Comparison of ENCODE assay signal across 8 cellular contexts in genomic region chrX:24371391-24371972, GRCh38. TPM values are rescaled to one million over a fixed set of nuclear protein-coding genes. Genes with fewer than 3 reads are reported as not detected.
DNase-seq lines count a peak whose midpoint lies in the region; ATAC-seq and TF ChIP-seq lines count a peak whose summit lies in the region.

No MANE protein-coding gene starts in this region.

- H2BK15ac ChIP-seq in mesenchymal stem cell (ENCODE audit: low read depth, poor library complexity, severe bottlenecking): no peak overlapping the region

- H2BK120ac ChIP-seq in mesenchymal stem cell (ENCODE audit: low read depth, low read length): no peak overlapping the region

- no peak overlapping the region for H3K4ac ChIP-seq in mesenchymal stem cell (ENCODE audit: low read depth in 1 of 2, low read length in 2 of 2)

- H3K27ac ChIP-seq in dorsolateral prefrontal cortex (no peak overlapping the region), mesenchymal stem cell (ENCODE audit: low read length, poor library complexity, severe bottlenecking) (no peak overlapping the region)

- H3K9me3 ChIP-seq in ES-I3 (ENCODE audit: control insufficient read depth, insufficient read depth, low read length) (no peaks in the 10 kb centered on the region), mesenchymal stem cell (ENCODE audit: control insufficient read depth, low read length) (no peaks in the 10 kb centered on the region)

- peak; percentile 66 for ATAC-seq in HG02642 (IDR thresholded peaks at IDR 0.05; ENCODE audit: poor library complexity, unreplicated experiment)

- H3K36me3 ChIP-seq in ES-I3 (ENCODE audit: insufficient read depth, low read length) (no peaks in the 10 kb centered on the region), mesenchymal stem cell (ENCODE audit: control insufficient read depth in 1 of 2, insufficient read depth in 2 of 2, low read depth in 1 of 2, low read length in 2 of 2) (no peaks in the 10 kb centered on the region)

- H3K4me2 ChIP-seq in mesenchymal stem cell (ENCODE audit: low read length, poor library complexity, severe bottlenecking): peak overlapping the region; percentile 42

- intact Hi-C loops in dorsolateral prefrontal cortex (cut with DNase I): loop anchor here in 1 of 2 donors (5.0 kb wide), 1 partner anchor 771 kb away; no protein-coding TSS in a partner anchor

- no peak overlapping the region for H3K18ac ChIP-seq in mesenchymal stem cell (ENCODE audit: low read depth in 1 of 2, low read length in 2 of 2)

- H2AK5ac ChIP-seq in mesenchymal stem cell (ENCODE audit: low read length, severe bottlenecking): no peak overlapping the region

- H4K91ac ChIP-seq in mesenchymal stem cell (ENCODE audit: low read length): no peak overlapping the region

- H2BK12ac ChIP-seq in mesenchymal stem cell (ENCODE audit: low read length in 2 of 2): no peak overlapping the region

- no peak overlapping the region for H3K14ac ChIP-seq in mesenchymal stem cell (ENCODE audit: low read length in 2 of 2)

- DNase-seq in NCI-H2227 treated with DMSO at 0.1 percent for 48 hours (lab: John Stamatoyannopoulos, UW) (peak; percentile 67), dorsolateral prefrontal cortex (peak in 6 of 10 donors; percentile 32 to 62 (median 42)), mesenchymal stem cell (peak; percentile 43), epidermal melanocyte (ENCODE audit: insufficient read length, low spot score) (no peak)
- peak; percentile 47 for DNase-seq in activated CD4-positive, alpha-beta T cell treated with anti-CD3 and anti-CD28 coated beads, Interleukin-2, amount 50 U/mL, for 1 hour
- DNase-seq in stimulated activated CD8-positive, alpha-beta memory T cell treated with anti-CD3 and anti-CD28 coated beads, Interleukin-4, amount 100 ng/mL, for 4 hours (ENCODE audit: low read depth in 2 of 2, low spot score in 1 of 2): peak; percentile 13 to 28

- H2AFZ ChIP-seq in mesenchymal stem cell (ENCODE audit: low read depth, low read length): peak overlapping the region; percentile 63

- peak in 54 of 56 donors; percentile 32 to 71 (median 58) for TF ChIP-seq CTCF in dorsolateral prefrontal cortex (IDR thresholded peaks at IDR 0.05 in 54 of 56, conservative IDR thresholded peaks at IDR 0.05 in 2 of 56; ENCODE audit: low read depth in 1 of 56, partially characterized antibody in 56 of 56)

- H3K9ac ChIP-seq in ES-I3 (ENCODE audit: low read depth, low read length) (peak overlapping the region; percentile 47; the same call in 1 of the 2 replicates), mesenchymal stem cell (ENCODE audit: low read length) (peak overlapping the region; percentile 0)

- H3K4me3 ChIP-seq in dorsolateral prefrontal cortex: peak overlapping the region in 11 of 59 donors; percentile 3 to 30 (median 17)
- peak overlapping the region in 1 of 2 experiments; percentile 40 for H3K4me3 ChIP-seq in mesenchymal stem cell (ENCODE audit: insufficient read depth in 1 of 2, low read depth in 1 of 2, low read length in 2 of 2)

- WGBS in mesenchymal stem cell: 10% methylated on average over 12 of the region's 14 CpGs

- no peak overlapping the region for H2BK5ac ChIP-seq in mesenchymal stem cell (ENCODE audit: low read depth, low read length, poor library complexity, severe bottlenecking)

- H3K79me1 ChIP-seq in mesenchymal stem cell (replicated peaks; ENCODE audit: low read length, poor library complexity, severe bottlenecking): no peaks in the 10 kb centered on the region

- H3K4me1 ChIP-seq in ES-I3 (ENCODE audit: insufficient read depth, low read length) (peaks cover 19% of the 10 kb centered on the region), mesenchymal stem cell (ENCODE audit: control insufficient read depth, insufficient read depth, low read depth, low read length) (no peaks in the 10 kb centered on the region)

- no peak overlapping the region for H4K8ac ChIP-seq in mesenchymal stem cell (ENCODE audit: low read length)

- H3K27me3 ChIP-seq in dorsolateral prefrontal cortex (peaks cover 0 to 62% (median 28%) of the 10 kb centered on the region in 45 donors), mesenchymal stem cell (ENCODE audit: control insufficient read depth in 1 of 2, insufficient read depth in 1 of 2, low read length in 2 of 2) (peaks cover 9 to 33% of the 10 kb centered on the region in 2 experiments)

- no peak overlapping the region for H3K23ac ChIP-seq in mesenchymal stem cell (ENCODE audit: low read length in 2 of 2)

RNA-seq across cellular contexts. Expression of gene SUPT20HL1, which starts 11.0 kb away (rescaled TPM):
- under 1 TPM in 10 of 120 experiments, not detected in 110; 0.17 to 0.28 (median 0.21) TPM for total RNA-seq in dorsolateral prefrontal cortex
- not detected for polyA plus RNA-seq in mesenchymal stem cell (2013, experiment 1 of 2)
- polyA plus RNA-seq in mesenchymal stem cell (2013, experiment 2 of 2): not detected

RNA-seq across cellular contexts. Expression of gene SUPT20HL2, which starts 57.6 kb away (rescaled TPM):
- total RNA-seq in dorsolateral prefrontal cortex: under 1 TPM in 5 of 120 experiments, not detected in 115; 0.18 to 0.27 (median 0.20) TPM
- not detected for polyA plus RNA-seq in mesenchymal stem cell (2013, experiment 1 of 2)
- polyA plus RNA-seq in mesenchymal stem cell (2013, experiment 2 of 2): not detected
